In genomic region chr7:99156649-99157048, GRCh38 we compare ENCODE assay signal across 1 cellular context.
A peak's percentile ranks its signal among the peaks of the same experiment; 100 is the strongest.
TF ChIP-seq lines count a peak whose summit lies in the region.

No MANE protein-coding gene starts in this region.

TF ChIP-seq in K562, 482 proteins besides CTCF, POLR2A, EP300 and RAD21:
- peak; percentile 92 for TF ChIP-seq ZNF583 (CRISPR knock-in tag; IDR thresholded peaks at IDR 0.05)
- no peak for TF ChIP-seq ZBTB2 (IDR thresholded peaks at IDR 0.05)
